In genomic region chr20:12528591-12529041, GRCh38 we compare ENCODE assay signal across 21 cellular contexts.
A peak's percentile ranks its signal among the peaks of the same experiment; 100 is the strongest.
DNase-seq lines count a peak whose midpoint lies in the region; ATAC-seq and TF ChIP-seq lines count a peak whose summit lies in the region.
"Had no signal": no experiment of that assay in that cellular context is flagged by ENCODE, and none has a peak within 500 bp of the region (broad histone marks: within the 10 kb centered on the region; RNA-seq: fewer than 3 reads in every experiment).

No MANE protein-coding gene starts in this region.

- peak; percentile 43 for DNase-seq in BE2C
- DNase-seq in G401 (ENCODE audit: low spot score): peak; percentile 68
- DNase-seq in NCI-H2227 treated with DMSO at 0.1 percent for 48 hours (lab: John Stamatoyannopoulos, UW): peak; percentile 51
- DNase-seq in cerebellum (ENCODE audit: low spot score): peak; percentile 21
- DNase-seq in T1000 (lab: John Stamatoyannopoulos, UW): no peak
- no peak for DNase-seq in stimulated activated naive B cell treated with anti-CD40 and anti-IgM and Interleukin-4, amounts not matched to agents 10 μg/mL and 1 μg/mL and 100 μg/mL, for 72 hours
- no peak for DNase-seq in progenitor cell of endocrine pancreas (ENCODE audit: low spot score, unreplicated experiment)
- DNase-seq: activated CD4-positive, alpha-beta T cell treated with anti-CD3 and anti-CD28 coated beads for 36 hours; activated effector memory CD4-positive, alpha-beta T cell treated with Interleukin-2 at 50 U/mL for 16 hours; activated naive CD8-positive, alpha-beta T cell treated with anti-CD3 and anti-CD28 coated beads for 36 hours; foreskin keratinocyte; heart right ventricle; lower lobe of right lung; natural killer cell; NCI-H2029 treated with DMSO at 0.1 percent for 48 hours; spleen; T-helper 2 cell; transverse colon had no signal

- no peak for TF ChIP-seq CTCF in BE2C (IDR thresholded peaks at IDR 0.05; ENCODE audit: low read depth, low read length)
- no peak for TF ChIP-seq CTCF in progenitor cell of endocrine pancreas (IDR thresholded peaks at IDR 0.05; ENCODE audit: unreplicated experiment)

- H3K4me1 Mint-ChIP-seq in stimulated activated naive B cell treated with anti-CD40 and anti-IgM and Interleukin-4, amounts not matched to agents 10 μg/mL and 1 μg/mL and 100 μg/mL, for 72 hours: no peaks in the 10 kb centered on the region
- H3K4me1 Mint-ChIP-seq in progenitor cell of endocrine pancreas (ENCODE audit: low read depth): peaks cover 3% of the 10 kb centered on the region
- H3K4me1 Mint-ChIP-seq: activated CD4-positive, alpha-beta T cell treated with anti-CD3 and anti-CD28 coated beads for 36 hours; activated naive CD8-positive, alpha-beta T cell treated with anti-CD3 and anti-CD28 coated beads for 36 hours; natural killer cell had no signal

- in situ Hi-C loops in G401 (cut with HindIII; ENCODE audit: low sequenced_read_pairs): no loop called here

- peaks cover 2 to 6% of the 10 kb centered on the region in 2 donors for H3K9me3 Mint-ChIP-seq in stimulated activated naive B cell treated with anti-CD40 and anti-IgM and Interleukin-4, amounts not matched to agents 10 μg/mL and 1 μg/mL and 100 μg/mL, for 72 hours
- peaks cover 4% of the 10 kb centered on the region for H3K9me3 Mint-ChIP-seq in progenitor cell of endocrine pancreas (ENCODE audit: low read depth)

- no peaks in the 10 kb centered on the region for H3K27me3 Mint-ChIP-seq in stimulated activated naive B cell treated with anti-CD40 and anti-IgM and Interleukin-4, amounts not matched to agents 10 μg/mL and 1 μg/mL and 100 μg/mL, for 72 hours
- no peaks in the 10 kb centered on the region for H3K27me3 Mint-ChIP-seq in progenitor cell of endocrine pancreas
- H3K27me3 Mint-ChIP-seq: activated CD4-positive, alpha-beta T cell treated with anti-CD3 and anti-CD28 coated beads for 36 hours; activated naive CD8-positive, alpha-beta T cell treated with anti-CD3 and anti-CD28 coated beads for 36 hours; dendritic cell treated with granulocyte-macrophage colony-stimulating factor and Interleukin-4, amounts not matched to agents 40 ng/mL and 50 ng/mL, for 4 days had no signal

- no peak overlapping the region for H3K27ac Mint-ChIP-seq in stimulated activated naive B cell treated with anti-CD40 and anti-IgM and Interleukin-4, amounts not matched to agents 10 μg/mL and 1 μg/mL and 100 μg/mL, for 72 hours
- no peak overlapping the region for H3K27ac Mint-ChIP-seq in progenitor cell of endocrine pancreas
- H3K27ac Mint-ChIP-seq: activated CD4-positive, alpha-beta T cell treated with anti-CD3 and anti-CD28 coated beads for 36 hours; activated naive CD8-positive, alpha-beta T cell treated with anti-CD3 and anti-CD28 coated beads for 36 hours; dendritic cell treated with granulocyte-macrophage colony-stimulating factor and Interleukin-4, amounts not matched to agents 40 ng/mL and 50 ng/mL, for 4 days; natural killer cell had no signal

- no peaks in the 10 kb centered on the region for H3K9me3 ChIP-seq in BE2C
- H3K9me3 ChIP-seq: ascending aorta, lower lobe of right lung, transverse colon had no signal

- H3K27me3 ChIP-seq in BE2C: no peaks in the 10 kb centered on the region
- H3K27me3 ChIP-seq: ascending aorta, esophagus muscularis mucosa, foreskin keratinocyte, heart right ventricle, spleen, transverse colon had no signal

- H3K4me3 Mint-ChIP-seq in stimulated activated naive B cell treated with anti-CD40 and anti-IgM and Interleukin-4, amounts not matched to agents 10 μg/mL and 1 μg/mL and 100 μg/mL, for 72 hours: no peak overlapping the region
- no peak overlapping the region for H3K4me3 Mint-ChIP-seq in progenitor cell of endocrine pancreas (ENCODE audit: low read depth)
- H3K4me3 Mint-ChIP-seq: activated CD4-positive, alpha-beta T cell treated with anti-CD3 and anti-CD28 coated beads for 36 hours; activated naive CD8-positive, alpha-beta T cell treated with anti-CD3 and anti-CD28 coated beads for 36 hours; dendritic cell treated with granulocyte-macrophage colony-stimulating factor and Interleukin-4, amounts not matched to agents 40 ng/mL and 50 ng/mL, for 4 days; natural killer cell had no signal

- no peaks in the 10 kb centered on the region for H3K36me3 ChIP-seq in BE2C
- H3K36me3 ChIP-seq: ascending aorta, esophagus muscularis mucosa, heart right ventricle, lower lobe of right lung, spleen, transverse colon had no signal

- peaks cover 2% of the 10 kb centered on the region; the same call in 1 of the 2 replicates for H3K4me1 ChIP-seq in BE2C
- H3K4me1 ChIP-seq: ascending aorta, esophagus muscularis mucosa, foreskin keratinocyte, heart right ventricle, lower lobe of right lung, spleen, transverse colon had no signal

- H3K4me3 ChIP-seq in BE2C (ENCODE audit: low read depth, low read length): no peak overlapping the region
- H3K4me3 ChIP-seq: ascending aorta, esophagus muscularis mucosa, heart right ventricle, lower lobe of right lung, spleen, transverse colon had no signal

- ATAC-seq in stimulated activated naive B cell treated with anti-CD40 and anti-IgM and Interleukin-4, amounts not matched to agents 10 μg/mL and 1 μg/mL and 100 μg/mL, for 72 hours (replicated peaks): no peak
- ATAC-seq: activated CD4-positive, alpha-beta T cell treated with anti-CD3 and anti-CD28 coated beads for 36 hours; foreskin keratinocyte; heart right ventricle; lower lobe of right lung; natural killer cell had no signal

- H3K36me3 Mint-ChIP-seq in stimulated activated naive B cell treated with anti-CD40 and anti-IgM and Interleukin-4, amounts not matched to agents 10 μg/mL and 1 μg/mL and 100 μg/mL, for 72 hours: no peaks in the 10 kb centered on the region
- H3K36me3 Mint-ChIP-seq in progenitor cell of endocrine pancreas (ENCODE audit: insufficient read depth): no peaks in the 10 kb centered on the region
- H3K36me3 Mint-ChIP-seq: activated naive CD8-positive, alpha-beta T cell treated with anti-CD3 and anti-CD28 coated beads for 36 hours; natural killer cell had no signal

Comparison
In these comparisons a context has a peak if more than half of its experiments do, and no peak if none do; other contexts are left out.
1. DNase-seq: peak in BE2C (single experiment), G401 (single experiment), NCI-H2227 treated with DMSO at 0.1 percent for 48 hours (single experiment) and cerebellum (single experiment); none in T1000 (single experiment), stimulated activated naive B cell treated with anti-CD40 and anti-IgM and Interleukin-4, amounts not matched to agents 10 μg/mL and 1 μg/mL and 100 μg/mL, for 72 hours (single experiment) and progenitor cell of endocrine pancreas (single experiment).